ENCODE assay signal across 10 cellular contexts in the genomic region with DNA sequence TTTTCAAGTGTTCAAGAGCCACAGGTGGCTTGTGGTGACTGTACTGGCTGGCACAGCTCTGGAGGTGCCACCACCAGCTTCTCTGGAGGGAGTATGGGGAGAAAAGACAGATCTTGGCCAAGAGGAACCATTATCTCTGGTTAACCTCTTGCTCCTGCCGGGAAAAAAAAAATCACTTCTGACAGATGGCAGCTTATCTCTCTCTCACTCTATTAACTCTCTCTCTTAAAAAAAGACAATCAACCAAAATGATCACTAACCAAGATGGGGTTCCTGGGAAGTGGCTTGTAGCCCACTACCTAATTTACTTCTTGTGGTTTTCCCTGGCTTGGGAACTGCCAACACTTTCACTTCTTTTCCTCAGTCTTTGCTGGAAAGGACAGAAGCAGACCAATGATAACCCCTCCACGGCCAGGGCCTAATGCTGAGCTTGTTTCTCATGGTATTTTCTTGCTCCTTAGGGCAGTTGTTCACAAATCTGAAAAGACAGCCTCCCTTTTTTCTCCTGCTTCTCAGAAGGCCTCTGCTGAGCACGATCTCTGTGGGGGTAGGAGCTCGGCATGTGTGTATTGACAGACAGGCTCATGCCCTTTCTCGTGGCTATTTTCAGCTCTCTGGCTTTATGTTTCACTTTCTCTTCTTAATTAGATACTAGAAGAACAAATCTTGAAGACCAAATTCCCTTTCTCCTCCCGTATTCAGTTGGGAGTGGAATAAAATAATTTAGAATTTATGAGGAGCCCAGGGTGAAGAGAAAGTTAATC. TPM values are rescaled to one million over a fixed set of nuclear protein-coding genes. Genes with fewer than 3 reads are reported as not detected.
DNase-seq lines count a peak whose midpoint lies in the region; ATAC-seq lines count a peak whose summit lies in the region.
"Had no signal": no experiment of that assay in that cellular context is flagged by ENCODE, and none has a peak within 500 bp of the region (broad histone marks: within the 10 kb centered on the region; RNA-seq: fewer than 3 reads in every experiment).

No MANE protein-coding gene starts in this region.

- H3K27ac ChIP-seq in skin epidermis: peak overlapping the region in 8 of 21 experiments; percentile 9 to 69 (median 50)
- H3K27ac ChIP-seq: 22Rv1 had no signal

- peaks cover 69% of the 10 kb centered on the region for H3K27me3 Mint-ChIP-seq in T-helper 17 cell

- peaks cover 20% of the 10 kb centered on the region for H3K4me1 Mint-ChIP-seq in T-helper 17 cell

- no peak overlapping the region for H3K27ac Mint-ChIP-seq in T-helper 17 cell

- H3K4me3 Mint-ChIP-seq in T-helper 17 cell: peak overlapping the region; percentile 86

- no peak for ATAC-seq in T-helper 17 cell
- ATAC-seq in Right ventricle myocardium superior (ENCODE audit: poor library complexity): peak; percentile 83

- H3K4me3 ChIP-seq in skin epidermis: peak overlapping the region in 5 of 7 experiments; percentile 17 to 40 (median 18)

- DNase-seq in DMS 273 (lab: John Stamatoyannopoulos, UW; ENCODE audit: unreplicated experiment) (peak; percentile 40), DMS 273 treated with DMSO at 0.1 percent for 48 hours (lab: John Stamatoyannopoulos, UW) (no peak), T-helper 17 cell (no peak), Right ventricle myocardium superior (no peak), NCI-H2081 treated with DMSO at 0.1 percent for 48 hours (lab: John Stamatoyannopoulos, UW) (no peak), COR-L47 (lab: John Stamatoyannopoulos, UW) (no peak), NCI-H1092 (lab: John Stamatoyannopoulos, UW) (no peak)

- H3K36me3 Mint-ChIP-seq in T-helper 17 cell (ENCODE audit: low read depth): peaks cover 2% of the 10 kb centered on the region

- intact Hi-C loops in Right ventricle myocardium superior (cut with DNase I): no loop called here

- no peaks in the 10 kb centered on the region for H3K9me3 ChIP-seq in T-helper 17 cell (ENCODE audit: control insufficient read depth, low read length, poor library complexity, severe bottlenecking)

RNA-seq across cellular contexts. Expression of a gene that starts 0.9 kb away (rescaled TPM):
- total RNA-seq in T-helper 17 cell: not detected
- 8.3 TPM for total RNA-seq in Right ventricle myocardium superior
- total RNA-seq: SK-MEL-5 had no signal

RNA-seq across cellular contexts. Expression of a gene that starts 3.8 kb away (rescaled TPM):
- total RNA-seq in T-helper 17 cell (under 1 TPM in 1 of 2 donors, not detected in 1; 0.34 TPM), Right ventricle myocardium superior (not detected)
- total RNA-seq: SK-MEL-5 had no signal

RNA-seq across cellular contexts. Expression of a gene that starts 42.9 kb away (rescaled TPM):
- total RNA-seq in T-helper 17 cell: 100 to 1,000 TPM in 1 of 2 donors, 10 to 100 TPM in 1; 99.8 to 124 TPM
- 45.0 TPM for total RNA-seq in Right ventricle myocardium superior
